Comparison of ENCODE assay signal across 22 cellular contexts in the genomic region with DNA sequence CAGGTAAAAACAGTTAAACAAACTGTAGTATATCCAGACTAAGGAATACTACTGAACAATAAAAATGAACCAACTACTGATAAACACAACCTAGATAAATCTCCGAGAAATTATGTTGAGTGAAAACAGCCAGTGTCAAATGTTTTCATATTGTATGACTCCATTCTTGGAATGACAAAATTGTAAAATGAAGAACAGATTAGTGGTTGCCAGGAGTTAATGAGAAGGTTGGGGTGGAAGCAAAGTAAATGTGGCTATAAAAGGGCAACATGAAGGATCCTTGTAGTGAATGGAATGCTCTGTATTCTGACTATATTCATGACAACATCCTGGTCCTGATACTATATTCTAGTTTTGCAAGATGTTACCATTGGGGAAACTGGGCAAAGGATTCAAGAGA. TPM values are rescaled to one million over a fixed set of nuclear protein-coding genes. Genes with fewer than 3 reads are reported as not detected.
A peak's percentile ranks its signal among the peaks of the same experiment; 100 is the strongest.
DNase-seq lines count a peak whose midpoint lies in the region; ATAC-seq and TF ChIP-seq lines count a peak whose summit lies in the region.
"Had no signal": no experiment of that assay in that cellular context is flagged by ENCODE, and none has a peak within 500 bp of the region (broad histone marks: within the 10 kb centered on the region; RNA-seq: fewer than 3 reads in every experiment).

No MANE protein-coding gene starts in this region.

- H2AFZ ChIP-seq in GM23248: no peak overlapping the region

- no peaks in the 10 kb centered on the region for H3K9me2 ChIP-seq in GM23248 (ENCODE audit: insufficient read depth)

- 5 to 15% methylated on average over 1 of the region's 1 CpG for WGBS in GM23248 (ENCODE audit: low coverage in 1 of 2, low lambda C conversion rate in 2 of 2, missing lambda C conversion rate in 2 of 2), 2 experiments

- H3K4me1 Mint-ChIP-seq in activated T-helper 1 cell treated with anti-CD3 and anti-CD28 coated beads, Interleukin-12 subunit alpha, Interleukin-12 subunit beta, Interleukin-2, Interleukin-4 antibody, amounts not matched to agents 30 ng/mL and 10 ng/mL and 1 ng/mL, durations not matched to agents 14 hours and 24 hours and 36 hours (ENCODE audit: low read depth): peaks cover 19% of the 10 kb centered on the region
- H3K4me1 Mint-ChIP-seq in stimulated activated naive CD8-positive, alpha-beta T cell treated with anti-CD3 and anti-CD28 coated beads, Interleukin-15, Interleukin-2, amounts not matched to agents 100 ng/mL and 50 ng/mL, for 24 hours (ENCODE audit: low read depth): peaks cover 25% of the 10 kb centered on the region
- H3K4me1 Mint-ChIP-seq: activated naive CD4-positive, alpha-beta T cell treated with anti-CD3 and anti-CD28 coated beads, Interleukin-2, amount 50 U/mL, for 24 hours; central memory CD8-positive, alpha-beta T cell had no signal

- no peaks in the 10 kb centered on the region for H3K27me3 ChIP-seq in GM23248 (replicated peaks; ENCODE audit: insufficient read depth)
- no peaks in the 10 kb centered on the region for H3K27me3 ChIP-seq in left lung
- H3K27me3 ChIP-seq: right lobe of liver, SJSA1 had no signal

- peaks cover 20% of the 10 kb centered on the region for H3K36me3 Mint-ChIP-seq in activated T-helper 1 cell treated with anti-CD3 and anti-CD28 coated beads, Interleukin-12 subunit alpha, Interleukin-12 subunit beta, Interleukin-2, Interleukin-4 antibody, amounts not matched to agents 30 ng/mL and 10 ng/mL and 1 ng/mL, durations not matched to agents 14 hours and 24 hours and 36 hours (ENCODE audit: low read depth)
- H3K36me3 Mint-ChIP-seq in stimulated activated naive CD8-positive, alpha-beta T cell treated with anti-CD3 and anti-CD28 coated beads, Interleukin-15, Interleukin-2, amounts not matched to agents 100 ng/mL and 50 ng/mL, for 24 hours (ENCODE audit: low read depth): peaks cover 64% of the 10 kb centered on the region

- H3K4me3 ChIP-seq in GM23248 (peak overlapping the region; percentile 10; the same call in 1 of the 2 replicates), left lung (no peak overlapping the region)
- H3K4me3 ChIP-seq: K562, right lobe of liver, SJSA1 had no signal

- no peaks in the 10 kb centered on the region for H3K27me3 Mint-ChIP-seq in activated T-helper 1 cell treated with anti-CD3 and anti-CD28 coated beads, Interleukin-12 subunit alpha, Interleukin-12 subunit beta, Interleukin-2, Interleukin-4 antibody, amounts not matched to agents 30 ng/mL and 10 ng/mL and 1 ng/mL, durations not matched to agents 14 hours and 24 hours and 36 hours (ENCODE audit: insufficient read depth)
- H3K27me3 Mint-ChIP-seq in stimulated activated naive CD8-positive, alpha-beta T cell treated with anti-CD3 and anti-CD28 coated beads, Interleukin-15, Interleukin-2, amounts not matched to agents 100 ng/mL and 50 ng/mL, for 24 hours: no peaks in the 10 kb centered on the region
- H3K27me3 Mint-ChIP-seq: activated naive CD4-positive, alpha-beta T cell treated with anti-CD3 and anti-CD28 coated beads, Interleukin-2, amount 50 U/mL, for 24 hours; central memory CD8-positive, alpha-beta T cell; effector memory CD8-positive, alpha-beta T cell had no signal

- H3K4me2 ChIP-seq in GM23248 (ENCODE audit: unreplicated experiment): peak overlapping the region; percentile 9

- TF ChIP-seq CTCF in left lung (IDR thresholded peaks at IDR 0.05): no peak

- H3F3A ChIP-seq in GM23248 (ENCODE audit: insufficient read depth): peaks cover 37% of the 10 kb centered on the region

- peaks cover 34% of the 10 kb centered on the region for H3K4me1 ChIP-seq in GM23248 (ENCODE audit: insufficient read depth)
- no peaks in the 10 kb centered on the region for H3K4me1 ChIP-seq in left lung
- H3K4me1 ChIP-seq: right lobe of liver, SJSA1 had no signal

- H4K20me1 ChIP-seq in GM23248 (ENCODE audit: insufficient read depth): no peaks in the 10 kb centered on the region

- H3K9me3 Mint-ChIP-seq in activated T-helper 1 cell treated with anti-CD3 and anti-CD28 coated beads, Interleukin-12 subunit alpha, Interleukin-12 subunit beta, Interleukin-2, Interleukin-4 antibody, amounts not matched to agents 30 ng/mL and 10 ng/mL and 1 ng/mL, durations not matched to agents 14 hours and 24 hours and 36 hours: no peaks in the 10 kb centered on the region
- H3K9me3 Mint-ChIP-seq in stimulated activated naive CD8-positive, alpha-beta T cell treated with anti-CD3 and anti-CD28 coated beads, Interleukin-15, Interleukin-2, amounts not matched to agents 100 ng/mL and 50 ng/mL, for 24 hours: peaks cover 5% of the 10 kb centered on the region
- H3K9me3 Mint-ChIP-seq: central memory CD8-positive, alpha-beta T cell; effector memory CD8-positive, alpha-beta T cell had no signal

- H3K36me3 ChIP-seq in GM23248 (ENCODE audit: low read depth) (no peaks in the 10 kb centered on the region), left lung (peaks cover 0 to 6% of the 10 kb centered on the region in 2 donors)
- H3K36me3 ChIP-seq: SJSA1 had no signal

- H3K9me3 ChIP-seq in GM23248 (ENCODE audit: low read depth): no peaks in the 10 kb centered on the region
- H3K9me3 ChIP-seq in left lung: no peaks in the 10 kb centered on the region
- H3K9me3 ChIP-seq: right lobe of liver, SJSA1 had no signal

- H3K27ac ChIP-seq in GM23248 (peak overlapping the region; percentile 70), left lung (peak overlapping the region in 1 of 2 donors; percentile 22)
- H3K27ac ChIP-seq: HL-60, right lobe of liver, SJSA1 had no signal

- H3K79me2 ChIP-seq in GM23248 (ENCODE audit: insufficient read depth): no peaks in the 10 kb centered on the region

- H3K9ac ChIP-seq in GM23248: no peak overlapping the region

- H3K27ac Mint-ChIP-seq in activated T-helper 1 cell treated with anti-CD3 and anti-CD28 coated beads, Interleukin-12 subunit alpha, Interleukin-12 subunit beta, Interleukin-2, Interleukin-4 antibody, amounts not matched to agents 30 ng/mL and 10 ng/mL and 1 ng/mL, durations not matched to agents 14 hours and 24 hours and 36 hours: peak overlapping the region; percentile 86
- peak overlapping the region; percentile 67 for H3K27ac Mint-ChIP-seq in stimulated activated naive CD8-positive, alpha-beta T cell treated with anti-CD3 and anti-CD28 coated beads, Interleukin-15, Interleukin-2, amounts not matched to agents 100 ng/mL and 50 ng/mL, for 24 hours
- H3K27ac Mint-ChIP-seq: activated naive CD4-positive, alpha-beta T cell treated with anti-CD3 and anti-CD28 coated beads, Interleukin-2, amount 50 U/mL, for 24 hours; effector memory CD8-positive, alpha-beta T cell; T-helper 2 cell treated with Interferon-gamma antibody and Interleukin-4, amounts not matched to agents 5 μg/mL and 100 μg/mL, for 36 hours had no signal

- no peak for ATAC-seq in left lung
- ATAC-seq: effector memory CD8-positive, alpha-beta T cell; K562; PC-3 had no signal

- in situ Hi-C loops in GM23248 (cut with MboI): no loop called here

- intact Hi-C loops in activated T-helper 1 cell treated with anti-CD3 and anti-CD28 coated beads, Interleukin-12 subunit alpha, Interleukin-12 subunit beta, Interleukin-2, Interleukin-4 antibody, amounts not matched to agents 30 ng/mL and 10 ng/mL and 1 ng/mL, durations not matched to agents 14 hours and 24 hours and 36 hours (cut with micrococcal nuclease): loop anchor here (1.0 kb wide), 3 partner anchors 19 to 33 kb away; no protein-coding TSS in a partner anchor
- intact Hi-C loops in left lung (cut with DNase I): no loop called here

- DNase-seq in GM23248 (peak; percentile 39), fibroblast of peridontal ligament (ENCODE audit: extremely low read depth) (peak; percentile 76), AML-193 (lab: John Stamatoyannopoulos, UW) (no peak), left lung (no peak), AG20443 (ENCODE audit: low spot score) (no peak)
- no peak for DNase-seq in activated T-helper 1 cell treated with anti-CD3 and anti-CD28 coated beads, Interleukin-12 subunit alpha, Interleukin-12 subunit beta, Interleukin-2, Interleukin-4 antibody, amounts not matched to agents 30 ng/mL and 10 ng/mL and 1 ng/mL, durations not matched to agents 14 hours and 24 hours and 36 hours (ENCODE audit: low spot score)
- DNase-seq: activated CD8-positive, alpha-beta memory T cell treated with anti-CD3 and anti-CD28 coated beads, Interleukin-2, amount 50 U/mL, for 4 hours; C1 segment of cervical spinal cord; DMS 273 treated with DMSO at 0.1 percent for 48 hours; effector memory CD8-positive, alpha-beta T cell; left cardiac atrium; NCI-H1092; PC-3; right lobe of liver had no signal

- no peak overlapping the region for H3K4me3 Mint-ChIP-seq in activated T-helper 1 cell treated with anti-CD3 and anti-CD28 coated beads, Interleukin-12 subunit alpha, Interleukin-12 subunit beta, Interleukin-2, Interleukin-4 antibody, amounts not matched to agents 30 ng/mL and 10 ng/mL and 1 ng/mL, durations not matched to agents 14 hours and 24 hours and 36 hours
- H3K4me3 Mint-ChIP-seq in stimulated activated naive CD8-positive, alpha-beta T cell treated with anti-CD3 and anti-CD28 coated beads, Interleukin-15, Interleukin-2, amounts not matched to agents 100 ng/mL and 50 ng/mL, for 24 hours: no peak overlapping the region
- H3K4me3 Mint-ChIP-seq: activated naive CD4-positive, alpha-beta T cell treated with anti-CD3 and anti-CD28 coated beads, Interleukin-2, amount 50 U/mL, for 24 hours; central memory CD8-positive, alpha-beta T cell; effector memory CD8-positive, alpha-beta T cell; T-helper 2 cell treated with Interferon-gamma antibody and Interleukin-4, amounts not matched to agents 5 μg/mL and 100 μg/mL, for 36 hours had no signal

RNA-seq across cellular contexts. Expression of a gene that starts 27.5 kb away (rescaled TPM):
- total RNA-seq in GM23248 (2014; rRNA removed; shearing (Covaris generic)): 25.0 and 25.2 TPM in 2 replicates
- polyA plus RNA-seq in GM23248 (2016; fragmentation: Nextera tagmentation; extraction: Ambion mirVana): 13.4 and 14.8 TPM in 2 replicates
- total RNA-seq in activated T-helper 1 cell treated with anti-CD3 and anti-CD28 coated beads, Interleukin-12 subunit alpha, Interleukin-12 subunit beta, Interleukin-2, Interleukin-4 antibody, amounts not matched to agents 30 ng/mL and 10 ng/mL and 1 ng/mL, durations not matched to agents 14 hours and 24 hours and 36 hours: 0.15 and 0.16 TPM in 2 replicates
- 1 to 10 TPM; 4.8 to 6.9 TPM for total RNA-seq in left lung
- total RNA-seq: H1, K562, PC-3 had no signal
- polyA plus RNA-seq: H1 had no signal

Comparison
In these comparisons a context has a peak if more than half of its experiments do, and no peak if none do; other contexts are left out.
1. DNase-seq: peak in GM23248 (single experiment) and fibroblast of peridontal ligament (single experiment); none in activated T-helper 1 cell treated with anti-CD3 and anti-CD28 coated beads, Interleukin-12 subunit alpha, Interleukin-12 subunit beta, Interleukin-2, Interleukin-4 antibody, amounts not matched to agents 30 ng/mL and 10 ng/mL and 1 ng/mL, durations not matched to agents 14 hours and 24 hours and 36 hours (single experiment), AML-193 (0 of 2), left lung (0 of 2) and AG20443 (single experiment).